ENCODE assay signal across 16 cellular contexts in genomic region chr9:92547356-92547755, GRCh38. TPM values are rescaled to one million over a fixed set of nuclear protein-coding genes. Genes with fewer than 3 reads are reported as not detected.
DNase-seq lines count a peak whose midpoint lies in the region; ATAC-seq, FAIRE-seq and TF ChIP-seq lines count a peak whose summit lies in the region.
"Had no signal": no experiment of that assay in that cellular context is flagged by ENCODE, and none has a peak within 500 bp of the region (broad histone marks: within the 10 kb centered on the region; RNA-seq: fewer than 3 reads in every experiment).

No MANE protein-coding gene starts in this region.

- no peak for ATAC-seq in GM18502 (IDR thresholded peaks at IDR 0.05; ENCODE audit: poor library complexity, unreplicated experiment)

- no peak for TF ChIP-seq POLR2A in endothelial cell of umbilical vein (IDR thresholded peaks at IDR 0.05; ENCODE audit: low read depth, low read length)

- TF ChIP-seq CTCF in AG10803 (conservative IDR thresholded peaks at IDR 0.05; ENCODE audit: low read length): no peak
- TF ChIP-seq CTCF in endothelial cell of umbilical vein (IDR thresholded peaks at IDR 0.05; ENCODE audit: extremely low read depth in 1 of 2, insufficient read depth in 1 of 2, low read depth in 1 of 2, low read length in 2 of 2): no peak

- POLR2A ChIA-PET in endothelial cell of umbilical vein (lab: Charles Lee): no interaction called here

- dilution Hi-C loops in endothelial cell of umbilical vein (cut with MboI; ENCODE audit: extremely low pct_ligation_motif_present, low sequenced_read_pairs): no loop called here

- DNase-seq in AG10803 (ENCODE audit: low read depth) (peak; percentile 73), HS-5 (ENCODE audit: low read depth) (peak; percentile 3), endothelial cell of umbilical vein (ENCODE audit: low read depth, low spot score) (no peak), DMS 273 (lab: John Stamatoyannopoulos, UW; ENCODE audit: unreplicated experiment) (no peak), KBM-7 (no peak), activated T-cell treated with anti-CD3 and anti-CD28 coated beads for 4 hours (no peak)
- DNase-seq: 8988T; BE2C; C1 segment of cervical spinal cord; CD4-positive, CD25-positive, alpha-beta regulatory T cell; CD8-positive, alpha-beta memory T cell; COR-L47; GF-D8 had no signal

- H3K4me3 ChIP-seq in AG10803 (ENCODE audit: low read length): no peak overlapping the region
- no peak overlapping the region for H3K4me3 ChIP-seq in endothelial cell of umbilical vein (replicated peaks in 1 of 3; ENCODE audit: insufficient read depth in 1 of 3, low read depth in 1 of 3, low read length in 3 of 3)
- H3K4me3 ChIP-seq: HAP-1 had no signal

- in situ Hi-C loops in KBM-7 (cut with MboI; ENCODE audit: low pct_unique_long_range_greater_than_20kb, low sequenced_read_pairs): no loop called here

- no peak overlapping the region for H3K9ac ChIP-seq in endothelial cell of umbilical vein (replicated peaks; ENCODE audit: extremely low read depth, insufficient read depth, low read length)

- no peak overlapping the region for H3K4me2 ChIP-seq in endothelial cell of umbilical vein (ENCODE audit: insufficient read depth, low read length)

- no peaks in the 10 kb centered on the region for H3K9me1 ChIP-seq in endothelial cell of umbilical vein (replicated peaks; ENCODE audit: control insufficient read depth, extremely low read depth, insufficient read depth, low read length)

- no TSS peak for BruUV-seq in endothelial cell of umbilical vein (replicated peaks; lab: Mats Ljungman, UMichigan)

- intact Hi-C loops in endothelial cell of umbilical vein (cut with micrococcal nuclease): no loop called here

- CTCF ChIA-PET in endothelial cell of umbilical vein (lab: Charles Lee): no interaction called here

- no peaks in the 10 kb centered on the region for H4K20me1 ChIP-seq in endothelial cell of umbilical vein (replicated peaks; ENCODE audit: control insufficient read depth, extremely low read depth, insufficient read depth, low read length)

- peak; percentile 31 for FAIRE-seq in endothelial cell of umbilical vein (lab: Jason Lieb, UNC)
- FAIRE-seq: GM19239 had no signal

- no peaks in the 10 kb centered on the region for H3K36me3 ChIP-seq in endothelial cell of umbilical vein (ENCODE audit: control insufficient read depth in 2 of 2, extremely low read depth in 1 of 2, insufficient read depth in 2 of 2, low read length in 2 of 2)
- H3K36me3 ChIP-seq: BE2C, HAP-1 had no signal

- no peaks in the 10 kb centered on the region for H3K9me3 ChIP-seq in endothelial cell of umbilical vein (replicated peaks; ENCODE audit: control insufficient read depth, insufficient read depth, low read length)
- H3K9me3 ChIP-seq: BE2C, HAP-1 had no signal

- H3K27me3 ChIP-seq in endothelial cell of umbilical vein (ENCODE audit: control insufficient read depth in 2 of 2, insufficient read depth in 2 of 2, low read length in 2 of 2): no peaks in the 10 kb centered on the region
- H3K27me3 ChIP-seq: BE2C had no signal

- no peaks in the 10 kb centered on the region for H3K4me1 ChIP-seq in endothelial cell of umbilical vein (ENCODE audit: control insufficient read depth, extremely low read depth, insufficient read depth, low read length)
- H3K4me1 ChIP-seq: BE2C, HAP-1 had no signal

- H3K79me2 ChIP-seq in endothelial cell of umbilical vein (ENCODE audit: control insufficient read depth, insufficient read depth, low read length): no peaks in the 10 kb centered on the region

- no peak overlapping the region for H2AFZ ChIP-seq in endothelial cell of umbilical vein (ENCODE audit: low read depth, low read length)

- H3K27ac ChIP-seq in endothelial cell of umbilical vein (ENCODE audit: insufficient read depth, low read depth, low read length): no peak overlapping the region

TF ChIP-seq in endothelial cell of umbilical vein, 7 proteins besides CTCF, POLR2A, EP300 and RAD21:
- no peak for TF ChIP-seq GATA2 (IDR thresholded peaks at IDR 0.05; ENCODE audit: insufficient read depth, insufficient read length, low read depth, low read length)
- TF ChIP-seq EZH2 (IDR thresholded peaks at IDR 0.05; ENCODE audit: borderline replicate concordance, low read depth, low read length, severe bottlenecking): no peak
- no peak for TF ChIP-seq JUN (IDR thresholded peaks at IDR 0.05; ENCODE audit: borderline replicate concordance, insufficient read depth, insufficient read length, low read depth)
- no peak for TF ChIP-seq FOS (IDR thresholded peaks at IDR 0.05; ENCODE audit: borderline replicate concordance, insufficient read depth, low read length)
- no peak for TF ChIP-seq MAX (IDR thresholded peaks at IDR 0.05; ENCODE audit: insufficient read depth, insufficient read length)
- no peak for TF ChIP-seq MYC (IDR thresholded peaks at IDR 0.05; ENCODE audit: low read depth, low read length)
- no peak for TF ChIP-seq POLR2AphosphoS5 (IDR thresholded peaks at IDR 0.05; ENCODE audit: insufficient read depth, low read depth, low read length)

RNA-seq across cellular contexts. Expression of gene ECM2, which starts 11.6 kb away (rescaled TPM):
- total RNA-seq in endothelial cell of umbilical vein: not detected in 2 replicates
- polyA plus RNA-seq in endothelial cell of umbilical vein: 0.03 TPM in 2 replicates
- polyA plus RNA-seq in endothelial cell of umbilical vein (2011; cell fraction: cytosol; rRNA removed): 0.03 TPM in 1 of 2 replicates, not detected in the other
- not detected in 2 replicates for polyA plus RNA-seq in endothelial cell of umbilical vein (2011; cell fraction: nucleus; rRNA removed)
- not detected in 2 replicates for polyA plus RNA-seq in endothelial cell of umbilical vein (2012)
- not detected in 2 replicates for polyA minus RNA-seq in endothelial cell of umbilical vein
- 0.51 TPM for polyA minus RNA-seq in endothelial cell of umbilical vein (2011; cell fraction: cytosol; rRNA and poly(A)+ RNA removed)
- polyA minus RNA-seq in endothelial cell of umbilical vein (2011; cell fraction: nucleus; rRNA and poly(A)+ RNA removed): not detected in 2 replicates
- total RNA-seq: CD4-positive, CD25-positive, alpha-beta regulatory T cell; CD8-positive, alpha-beta memory T cell had no signal
- polyA plus RNA-seq: CD4-positive, CD25-positive, alpha-beta regulatory T cell; CD8-positive, alpha-beta memory T cell had no signal

Comparison
In these comparisons a context has a peak if more than half of its experiments do, and no peak if none do; other contexts are left out.
1. DNase-seq: peak in AG10803 (single experiment) and HS-5 (single experiment); none in endothelial cell of umbilical vein (single experiment), DMS 273 (single experiment), KBM-7 (single experiment) and activated T-cell treated with anti-CD3 and anti-CD28 coated beads for 4 hours (single experiment).